In genomic region chr2:46276652-46277051, GRCh38 we compare ENCODE assay signal across 10 cellular contexts. TPM values are rescaled to one million over a fixed set of nuclear protein-coding genes. Genes with fewer than 3 reads are reported as not detected.
A peak's percentile ranks its signal among the peaks of the same experiment; 100 is the strongest.
DNase-seq lines count a peak whose midpoint lies in the region; ATAC-seq, FAIRE-seq and TF ChIP-seq lines count a peak whose summit lies in the region.
"Had no signal": no experiment of that assay in that cellular context is flagged by ENCODE, and none has a peak within 500 bp of the region (broad histone marks: within the 10 kb centered on the region; RNA-seq: fewer than 3 reads in every experiment).

No MANE protein-coding gene starts in this region.

- no peak overlapping the region for H3K4me3 ChIP-seq in endothelial cell of umbilical vein (replicated peaks in 1 of 3; ENCODE audit: insufficient read depth in 1 of 3, low read depth in 1 of 3, low read length in 3 of 3)

- intact Hi-C loops in endothelial cell of umbilical vein (cut with micrococcal nuclease), result loop anchor here (1.0 to 2.0 kb wide), 9 partner anchors 9 to 204 kb away; partner anchors contain the start of gene EPAS1

- no peaks in the 10 kb centered on the region for H3K27me3 ChIP-seq in endothelial cell of umbilical vein (ENCODE audit: control insufficient read depth in 2 of 2, insufficient read depth in 2 of 2, low read length in 2 of 2)

- peak overlapping the region; percentile 19 for H3K9ac ChIP-seq in endothelial cell of umbilical vein (replicated peaks; ENCODE audit: extremely low read depth, insufficient read depth, low read length)

- H2AFZ ChIP-seq in endothelial cell of umbilical vein (ENCODE audit: low read depth, low read length), result peak overlapping the region; percentile 10

- no peak for FAIRE-seq in endothelial cell of umbilical vein (lab: Jason Lieb, UNC)
- FAIRE-seq: G401.6 had no signal

- ATAC-seq in GM21529 (IDR thresholded peaks at IDR 0.05; ENCODE audit: unreplicated experiment) (no peak), GM18517 (IDR thresholded peaks at IDR 0.05; ENCODE audit: unreplicated experiment) (no peak), HG03460 (IDR thresholded peaks at IDR 0.05; ENCODE audit: unreplicated experiment) (no peak)

- no TSS peak for BruUV-seq in endothelial cell of umbilical vein (replicated peaks; lab: Mats Ljungman, UMichigan)

- no peaks in the 10 kb centered on the region for H4K20me1 ChIP-seq in endothelial cell of umbilical vein (replicated peaks; ENCODE audit: control insufficient read depth, extremely low read depth, insufficient read depth, low read length)

- peak overlapping the region; percentile 86 for H3K27ac ChIP-seq in KOPT-K1 (ENCODE audit: low read depth, low read length, poor library complexity, severe bottlenecking)
- peak overlapping the region; percentile 96 for H3K27ac ChIP-seq in endothelial cell of umbilical vein (ENCODE audit: insufficient read depth, low read depth, low read length)
- H3K27ac ChIP-seq: neutrophil had no signal

- POLR2A ChIA-PET in endothelial cell of umbilical vein (lab: Charles Lee), result interaction anchor here (0.6 to 2.0 kb wide), 4 partner anchors 19 to 112 kb away, joined by 3 to 15 read pairs (median 6); partner anchors contain the start of gene EPAS1

- H3K4me2 ChIP-seq in endothelial cell of umbilical vein (ENCODE audit: insufficient read depth, low read length), result peak overlapping the region; percentile 9

- H3K36me3 ChIP-seq in KOPT-K1 (ENCODE audit: insufficient read depth, low read length), result no peaks in the 10 kb centered on the region
- no peaks in the 10 kb centered on the region for H3K36me3 ChIP-seq in endothelial cell of umbilical vein (ENCODE audit: control insufficient read depth in 2 of 2, extremely low read depth in 1 of 2, insufficient read depth in 2 of 2, low read length in 2 of 2)
- H3K36me3 ChIP-seq: neutrophil had no signal

- dilution Hi-C loops in endothelial cell of umbilical vein (cut with MboI; ENCODE audit: extremely low pct_ligation_motif_present, low sequenced_read_pairs), result no loop called here

- peak in 1 of 2 donors; percentile 22 for TF ChIP-seq CTCF in endothelial cell of umbilical vein (IDR thresholded peaks at IDR 0.05; ENCODE audit: extremely low read depth in 1 of 2, insufficient read depth in 1 of 2, low read depth in 1 of 2, low read length in 2 of 2)
- no peak for TF ChIP-seq CTCF in GM13976 (IDR thresholded peaks at IDR 0.05; ENCODE audit: borderline replicate concordance, control extremely low read depth, extremely low read depth, insufficient read depth, missing control alignments)

- H3K9me1 ChIP-seq in endothelial cell of umbilical vein (replicated peaks; ENCODE audit: control insufficient read depth, extremely low read depth, insufficient read depth, low read length), result no peaks in the 10 kb centered on the region

- H3K9me3 ChIP-seq in KOPT-K1 (ENCODE audit: insufficient read depth, low read length, poor library complexity, severe bottlenecking), result no peaks in the 10 kb centered on the region
- no peaks in the 10 kb centered on the region for H3K9me3 ChIP-seq in endothelial cell of umbilical vein (replicated peaks; ENCODE audit: control insufficient read depth, insufficient read depth, low read length)
- H3K9me3 ChIP-seq: neutrophil had no signal

- peaks cover 70% of the 10 kb centered on the region for H3K4me1 ChIP-seq in endothelial cell of umbilical vein (ENCODE audit: control insufficient read depth, extremely low read depth, insufficient read depth, low read length)

- CTCF ChIA-PET in endothelial cell of umbilical vein (lab: Charles Lee), result interaction anchor here (0.8 to 4.0 kb wide), 13 partner anchors 8 to 265 kb away, joined by 3 to 21 read pairs (median 3); partner anchors contain the start of gene EPAS1

- DNase-seq in AG20443 (ENCODE audit: low spot score) (peak; percentile 57), endothelial cell of umbilical vein (ENCODE audit: low read depth, low spot score) (no peak), myocyte (ENCODE audit: low read depth) (peak; percentile 34), GM13976 (ENCODE audit: low spot score) (no peak)

- in situ Hi-C loops in GM13976 (cut with MboI; ENCODE audit: low sequenced_read_pairs, unreplicated experiment), result no loop called here

- no peak for TF ChIP-seq POLR2A in endothelial cell of umbilical vein (IDR thresholded peaks at IDR 0.05; ENCODE audit: low read depth, low read length)

- no peaks in the 10 kb centered on the region for H3K79me2 ChIP-seq in endothelial cell of umbilical vein (ENCODE audit: control insufficient read depth, insufficient read depth, low read length)

TF ChIP-seq in endothelial cell of umbilical vein, 7 proteins besides CTCF, POLR2A, EP300 and RAD21:
- TF ChIP-seq MAX (IDR thresholded peaks at IDR 0.05; ENCODE audit: insufficient read depth, insufficient read length) (no peak), POLR2AphosphoS5 (IDR thresholded peaks at IDR 0.05; ENCODE audit: insufficient read depth, low read depth, low read length) (no peak), EZH2 (IDR thresholded peaks at IDR 0.05; ENCODE audit: borderline replicate concordance, low read depth, low read length, severe bottlenecking) (no peak), JUN (IDR thresholded peaks at IDR 0.05; ENCODE audit: borderline replicate concordance, insufficient read depth, insufficient read length, low read depth) (no peak), GATA2 (IDR thresholded peaks at IDR 0.05; ENCODE audit: insufficient read depth, insufficient read length, low read depth, low read length) (no peak), FOS (IDR thresholded peaks at IDR 0.05; ENCODE audit: borderline replicate concordance, insufficient read depth, low read length) (no peak), MYC (IDR thresholded peaks at IDR 0.05; ENCODE audit: low read depth, low read length) (no peak)

RNA-seq across cellular contexts. Expression of gene EPAS1, which starts 20.6 kb away (rescaled TPM):
- total RNA-seq in endothelial cell of umbilical vein (374 and 397 TPM in 2 replicates), myocyte (48.5 and 49.8 TPM in 2 replicates)
- polyA plus RNA-seq in endothelial cell of umbilical vein, result 214 and 229 TPM in 2 replicates
- 316 and 329 TPM in 2 replicates for polyA plus RNA-seq in endothelial cell of umbilical vein (2011; cell fraction: cytosol; rRNA removed)
- polyA plus RNA-seq in endothelial cell of umbilical vein (2011; cell fraction: nucleus; rRNA removed), result 257 and 293 TPM in 2 replicates
- polyA plus RNA-seq in endothelial cell of umbilical vein (2012), result 294 and 311 TPM in 2 replicates
- 334 and 376 TPM in 2 replicates for polyA minus RNA-seq in endothelial cell of umbilical vein
- 84.9 TPM for polyA minus RNA-seq in endothelial cell of umbilical vein (2011; cell fraction: cytosol; rRNA and poly(A)+ RNA removed)
- polyA minus RNA-seq in endothelial cell of umbilical vein (2011; cell fraction: nucleus; rRNA and poly(A)+ RNA removed), result 192 and 214 TPM in 2 replicates
- 58.8 TPM for polyA plus RNA-seq in myocyte (2012)

Comparison
In these comparisons a context has a peak if more than half of its experiments do, and no peak if none do; other contexts are left out.
1. DNase-seq: peak in AG20443 (single experiment) and myocyte (single experiment); none in endothelial cell of umbilical vein (single experiment) and GM13976 (single experiment).